ENCODE assay signal across 12 cellular contexts in genomic region chr1:25561426-25562100, GRCh38. TPM values are rescaled to one million over a fixed set of nuclear protein-coding genes. Genes with fewer than 3 reads are reported as not detected.
DNase-seq lines count a peak whose midpoint lies in the region; FAIRE-seq and TF ChIP-seq lines count a peak whose summit lies in the region.
"Had no signal": no experiment of that assay in that cellular context is flagged by ENCODE, and none has a peak within 500 bp of the region (broad histone marks: within the 10 kb centered on the region; RNA-seq: fewer than 3 reads in every experiment).

No MANE protein-coding gene starts in this region.

- H3K27ac ChIP-seq in ascending aorta (peak overlapping the region; percentile 56 to 64), mucosa of rectum (ENCODE audit: low read depth in 2 of 2, low read length in 2 of 2) (peak overlapping the region; percentile 74 to 81), vagina (peak overlapping the region; percentile 40)

- TF ChIP-seq POLR2A in vagina (IDR thresholded peaks at IDR 0.05) (no peak), H54 (IDR thresholded peaks at IDR 0.05; ENCODE audit: low read depth, low read length) (no peak)

- H3K36me3 ChIP-seq in ascending aorta (peaks cover 17 to 69% of the 10 kb centered on the region in 2 donors), mucosa of rectum (ENCODE audit: control insufficient read depth in 2 of 2, insufficient read depth in 2 of 2, low read length in 2 of 2) (peaks cover 25 to 44% of the 10 kb centered on the region in 2 donors), vagina (peaks cover 0 to 27% of the 10 kb centered on the region in 2 donors)

- DNase-seq in stimulated activated naive CD4-positive, alpha-beta T cell (lab: John Stamatoyannopoulos, UW) = peak; percentile 17 to 62 (median 38)
- DNase-seq in stimulated activated naive CD4-positive, alpha-beta T cell treated with Interleukin-2 at 50 U/mL for 16 hours (lab: John Stamatoyannopoulos, UW) = no peak
- no peak for DNase-seq in ascending aorta (ENCODE audit: low spot score in 2 of 2)
- DNase-seq in vagina (ENCODE audit: extremely low spot score in 2 of 2) = no peak
- no peak for DNase-seq in NCI-H226
- DNase-seq in H54 (ENCODE audit: insufficient read length, low spot score) = no peak
- DNase-seq in C1 segment of cervical spinal cord (lab: John Stamatoyannopoulos, UW) = no peak
- DNase-seq: NCI-H2029 treated with DMSO at 0.1 percent for 48 hours had no signal

- H3K4me3 ChIP-seq in ascending aorta (no peak overlapping the region), mucosa of rectum (ENCODE audit: low read length in 2 of 2) (no peak overlapping the region), vagina (no peak overlapping the region)
- H3K4me3 ChIP-seq: GM23338, lung had no signal

- H3K27me3 ChIP-seq in ascending aorta (no peaks in the 10 kb centered on the region), mucosa of rectum (ENCODE audit: control insufficient read depth in 2 of 2, insufficient read depth in 2 of 2, low read length in 2 of 2) (no peaks in the 10 kb centered on the region), vagina (no peaks in the 10 kb centered on the region)

- no peak for TF ChIP-seq CTCF in ascending aorta (IDR thresholded peaks at IDR 0.05)
- TF ChIP-seq CTCF in vagina (IDR thresholded peaks at IDR 0.05) = no peak

- peaks cover 14 to 26% of the 10 kb centered on the region in 2 donors for H3K4me1 ChIP-seq in ascending aorta
- peaks cover 29 to 31% of the 10 kb centered on the region in 2 donors for H3K4me1 ChIP-seq in mucosa of rectum (ENCODE audit: control insufficient read depth in 2 of 2, insufficient read depth in 2 of 2, low read length in 2 of 2)
- peaks cover 56% of the 10 kb centered on the region for H3K4me1 ChIP-seq in vagina

- H3K9me3 ChIP-seq in ascending aorta (no peaks in the 10 kb centered on the region), mucosa of rectum (ENCODE audit: control insufficient read depth in 2 of 2, low read length in 2 of 2) (no peaks in the 10 kb centered on the region), vagina (no peaks in the 10 kb centered on the region)

- peak overlapping the region; percentile 38 to 45 for H3K9ac ChIP-seq in mucosa of rectum (ENCODE audit: low read depth in 1 of 2, low read length in 2 of 2)

- intact Hi-C loops in ascending aorta (cut with DNase I) (no loop called here), vagina (cut with DNase I) (no loop called here)

- FAIRE-seq in H54 (lab: Jason Lieb, UNC) = no peak
- FAIRE-seq: colon had no signal

RNA-seq across cellular contexts. Expression of gene LDLRAP1, which starts 18.2 kb away (rescaled TPM):
- total RNA-seq in ascending aorta = 75.4 TPM
- total RNA-seq in vagina = 22.3 TPM

RNA-seq across cellular contexts. Expression of gene MAN1C1, which starts 55.0 kb away (rescaled TPM):
- 14.3 TPM for total RNA-seq in ascending aorta
- 31.4 TPM for total RNA-seq in vagina

Comparison
In these comparisons a context has a peak if more than half of its experiments do, and no peak if none do; other contexts are left out.
1. DNase-seq: peak in stimulated activated naive CD4-positive, alpha-beta T cell (6 of 6); none in stimulated activated naive CD4-positive, alpha-beta T cell treated with Interleukin-2 at 50 U/mL for 16 hours (single experiment), ascending aorta (0 of 2), vagina (0 of 2), NCI-H226 (single experiment), H54 (single experiment) and C1 segment of cervical spinal cord (0 of 14).
2. Peak in every context shown above with its lines, with median percentiles within 50 percentile points of each other: H3K27ac ChIP-seq.